In genomic region chrX:45623266-45623665, GRCh38 we compare ENCODE assay signal across 12 cellular contexts.
DNase-seq lines count a peak whose midpoint lies in the region; ATAC-seq and TF ChIP-seq lines count a peak whose summit lies in the region.
"Had no signal": no experiment of that assay in that cellular context is flagged by ENCODE, and none has a peak within 500 bp of the region (broad histone marks: within the 10 kb centered on the region; RNA-seq: fewer than 3 reads in every experiment).

No MANE protein-coding gene starts in this region.

- peaks cover 3% of the 10 kb centered on the region for H3K9me3 Mint-ChIP-seq in Calu3 (ENCODE audit: low read depth, unreplicated experiment)

- H3K36me3 Mint-ChIP-seq in Calu3 (ENCODE audit: insufficient read depth, unreplicated experiment): no peaks in the 10 kb centered on the region

- H3K27me3 Mint-ChIP-seq in Calu3 (ENCODE audit: unreplicated experiment): no peaks in the 10 kb centered on the region

- H3K4me1 Mint-ChIP-seq in Calu3 (ENCODE audit: low read depth, unreplicated experiment): peaks cover 9% of the 10 kb centered on the region

- CTCF ChIA-PET in Calu3 (lab: Charles Lee): no interaction called here

- H3K27me3 ChIP-seq in adipocyte (replicated peaks; ENCODE audit: control insufficient read depth, insufficient read depth, low read length) (no peaks in the 10 kb centered on the region), foreskin keratinocyte (no peaks in the 10 kb centered on the region)

- H3K9ac ChIP-seq in adipocyte (ENCODE audit: low read length): peak overlapping the region; percentile 72

- DNase-seq in HFF-Myc (ENCODE audit: extremely low read depth, low read depth) (peak; percentile 86), adipocyte (ENCODE audit: low read depth) (peak; percentile 81), foreskin keratinocyte (peak; percentile 64 to 75), smooth muscle cell of the brain vasculature (ENCODE audit: low read depth, low spot score) (peak; percentile 20), Calu3 (no peak), HT-29 (ENCODE audit: low spot score) (no peak), GF-D8 (lab: John Stamatoyannopoulos, UW) (no peak)
- DNase-seq in activated CD8-positive, alpha-beta memory T cell treated with anti-CD3 and anti-CD28 coated beads for 24 hours: no peak
- DNase-seq: caudate nucleus; NCI-H1417; stimulated activated naive CD4-positive, alpha-beta T cell had no signal

- no peak overlapping the region for H3K4me3 ChIP-seq in HFF-Myc (replicated peaks; ENCODE audit: low read depth, low read length)
- H3K4me3 ChIP-seq in adipocyte (ENCODE audit: low read length): peak overlapping the region; percentile 15

- no peak overlapping the region for H3K27ac Mint-ChIP-seq in Calu3 (ENCODE audit: unreplicated experiment)

- no peak for ATAC-seq in foreskin keratinocyte
- ATAC-seq: Right ventricle myocardium inferior had no signal

- intact Hi-C loops in Calu3 (cut with micrococcal nuclease; ENCODE audit: unreplicated experiment): no loop called here

- peaks cover 42% of the 10 kb centered on the region for H3K4me1 ChIP-seq in adipocyte (ENCODE audit: control insufficient read depth, insufficient read depth, low read length)
- peaks cover 36% of the 10 kb centered on the region for H3K4me1 ChIP-seq in foreskin keratinocyte

- H3K36me3 ChIP-seq in adipocyte (ENCODE audit: control insufficient read depth, insufficient read depth, low read length, severe bottlenecking): no peaks in the 10 kb centered on the region

- H3K9me3 ChIP-seq in adipocyte (ENCODE audit: control insufficient read depth, low read length): peaks cover 9% of the 10 kb centered on the region

- no TSS peak for BruUV-seq in Calu3 (replicated peaks; lab: Mats Ljungman, UMichigan)

- no peak for TF ChIP-seq CTCF in HFF-Myc (IDR thresholded peaks at IDR 0.05; ENCODE audit: low read depth, low read length, missing control alignments)
- TF ChIP-seq CTCF in foreskin keratinocyte (conservative IDR thresholded peaks at IDR 0.05): no peak
- no peak for TF ChIP-seq CTCF in Calu3 (IDR thresholded peaks at IDR 0.05; ENCODE audit: unreplicated experiment)

- H3K27ac ChIP-seq in foreskin keratinocyte: peak overlapping the region; percentile 49

- no peak overlapping the region for H3K4me3 Mint-ChIP-seq in Calu3 (ENCODE audit: low read depth, unreplicated experiment)

Comparison
In these comparisons a context has a peak if more than half of its experiments do, and no peak if none do; other contexts are left out.
1. DNase-seq: peak in HFF-Myc (single experiment), adipocyte (single experiment), foreskin keratinocyte (2 of 2) and smooth muscle cell of the brain vasculature (single experiment); none in Calu3 (single experiment), HT-29 (single experiment), GF-D8 (single experiment) and activated CD8-positive, alpha-beta memory T cell treated with anti-CD3 and anti-CD28 coated beads for 24 hours (single experiment).